ENCODE assay signal across 10 cellular contexts in genomic region chr13:46210362-46211083, GRCh38. TPM values are rescaled to one million over a fixed set of nuclear protein-coding genes. Genes with fewer than 3 reads are reported as not detected.
A peak's percentile ranks its signal among the peaks of the same experiment; 100 is the strongest.
DNase-seq lines count a peak whose midpoint lies in the region; ATAC-seq and TF ChIP-seq lines count a peak whose summit lies in the region.
"Had no signal": no experiment of that assay in that cellular context is flagged by ENCODE, and none has a peak within 500 bp of the region (broad histone marks: within the 10 kb centered on the region; RNA-seq: fewer than 3 reads in every experiment).

No MANE protein-coding gene starts in this region.

- no peaks in the 10 kb centered on the region for H3K9me3 Mint-ChIP-seq in CD4-positive, CD25-positive, alpha-beta regulatory T cell
- peaks cover 0 to 4% (median 2%) of the 10 kb centered on the region in 5 experiments for H3K9me3 Mint-ChIP-seq in brain
- H3K9me3 Mint-ChIP-seq in neural progenitor cell, result no peaks in the 10 kb centered on the region

- H3K4me3 ChIP-seq in CD4-positive, CD25-positive, alpha-beta regulatory T cell (ENCODE audit: low read depth, low read length), result peak overlapping the region; percentile 88
- no peak overlapping the region for H3K4me3 ChIP-seq in neural progenitor cell

- peak overlapping the region in 2 of 3 donors; percentile 86 to 92 for H3K27ac Mint-ChIP-seq in CD4-positive, CD25-positive, alpha-beta regulatory T cell
- H3K27ac Mint-ChIP-seq in brain (no peak overlapping the region), neural progenitor cell (no peak overlapping the region)

- H3K79me2 ChIP-seq in neural progenitor cell (ENCODE audit: low read depth), result no peaks in the 10 kb centered on the region

- peak overlapping the region; percentile 70 for H3K27ac ChIP-seq in CD4-positive, CD25-positive, alpha-beta regulatory T cell (ENCODE audit: insufficient read depth, low read length, poor library complexity, severe bottlenecking)
- H3K27ac ChIP-seq in KOPT-K1 (ENCODE audit: low read depth, low read length, poor library complexity, severe bottlenecking) (peak overlapping the region; percentile 74), neural progenitor cell (no peak overlapping the region)

- no peaks in the 10 kb centered on the region for H3K36me3 Mint-ChIP-seq in CD4-positive, CD25-positive, alpha-beta regulatory T cell
- H3K36me3 Mint-ChIP-seq in brain (no peaks in the 10 kb centered on the region), neural progenitor cell (no peaks in the 10 kb centered on the region)

- no peak for ATAC-seq in CD4-positive, CD25-positive, alpha-beta regulatory T cell (ENCODE audit: low read depth in 2 of 2)

- H3K4me2 ChIP-seq in neural progenitor cell, result peak overlapping the region; percentile 80

- no peaks in the 10 kb centered on the region for H3K27me3 Mint-ChIP-seq in CD4-positive, CD25-positive, alpha-beta regulatory T cell
- H3K27me3 Mint-ChIP-seq in brain, result peaks cover 10% of the 10 kb centered on the region
- H3K27me3 Mint-ChIP-seq in neural progenitor cell (ENCODE audit: insufficient read depth, low read depth), result peaks cover 2% of the 10 kb centered on the region

- no peaks in the 10 kb centered on the region for H4K20me1 ChIP-seq in neural progenitor cell (ENCODE audit: low read depth)

- no peak for DNase-seq in CD4-positive, CD25-positive, alpha-beta regulatory T cell
- DNase-seq in neural progenitor cell (ENCODE audit: low spot score), result no peak
- no peak for DNase-seq in NAMALWA (ENCODE audit: low spot score)
- no peak for DNase-seq in H4 (ENCODE audit: low spot score)
- DNase-seq in effector CD8-positive, alpha-beta T cell (lab: John Stamatoyannopoulos, UW), result no peak
- DNase-seq in SIG-M5 treated with dmso at 0.1 percent for 504 hours (lab: John Stamatoyannopoulos, UW; ENCODE audit: unreplicated experiment), result no peak
- DNase-seq: activated CD4-positive, CD25-positive, alpha-beta regulatory T cell treated with anti-CD3 and anti-CD28 coated beads, Interleukin-2, amount 50 U/mL, for 72 hours; substantia nigra had no signal

- peaks cover 11% of the 10 kb centered on the region for H3F3A ChIP-seq in neural progenitor cell (ENCODE audit: low read depth)

- peak overlapping the region; percentile 84 to 92 (median 88) for H3K4me3 Mint-ChIP-seq in CD4-positive, CD25-positive, alpha-beta regulatory T cell
- H3K4me3 Mint-ChIP-seq in brain, result peak overlapping the region; percentile 79 to 83 (median 81)
- no peak overlapping the region for H3K4me3 Mint-ChIP-seq in neural progenitor cell

- peaks cover 3 to 22% (median 4%) of the 10 kb centered on the region in 4 donors for H3K4me1 Mint-ChIP-seq in CD4-positive, CD25-positive, alpha-beta regulatory T cell
- H3K4me1 Mint-ChIP-seq in brain (peaks cover 15% of the 10 kb centered on the region), neural progenitor cell (peaks cover 18% of the 10 kb centered on the region)

- no peaks in the 10 kb centered on the region for H3K9me3 ChIP-seq in CD4-positive, CD25-positive, alpha-beta regulatory T cell (ENCODE audit: control insufficient read depth in 2 of 2, low read length in 2 of 2)
- H3K9me3 ChIP-seq in KOPT-K1 (ENCODE audit: insufficient read depth, low read length, poor library complexity, severe bottlenecking), result no peaks in the 10 kb centered on the region
- H3K9me3 ChIP-seq in neural progenitor cell (ENCODE audit: low read depth), result no peaks in the 10 kb centered on the region

- H3K9ac ChIP-seq in neural progenitor cell, result no peak overlapping the region

- H2AFZ ChIP-seq in neural progenitor cell (replicated peaks), result no peak overlapping the region

- no peaks in the 10 kb centered on the region for H3K27me3 ChIP-seq in CD4-positive, CD25-positive, alpha-beta regulatory T cell (ENCODE audit: control insufficient read depth, insufficient read depth, low read length)
- H3K27me3 ChIP-seq in neural progenitor cell, result peaks cover 38% of the 10 kb centered on the region

- TF ChIP-seq CTCF in brain (conservative IDR thresholded peaks at IDR 0.05), result no peak
- TF ChIP-seq CTCF in neural progenitor cell (IDR thresholded peaks at IDR 0.05), result no peak

- no peaks in the 10 kb centered on the region for H3K36me3 ChIP-seq in CD4-positive, CD25-positive, alpha-beta regulatory T cell (ENCODE audit: control insufficient read depth, insufficient read depth, low read length)
- no peaks in the 10 kb centered on the region for H3K36me3 ChIP-seq in KOPT-K1 (ENCODE audit: insufficient read depth, low read length)
- H3K36me3 ChIP-seq in neural progenitor cell, result no peaks in the 10 kb centered on the region

- peaks cover 9% of the 10 kb centered on the region for H3K4me1 ChIP-seq in CD4-positive, CD25-positive, alpha-beta regulatory T cell (ENCODE audit: control insufficient read depth, insufficient read depth, low read length, poor library complexity, severe bottlenecking)
- H3K4me1 ChIP-seq in neural progenitor cell, result peaks cover 17% of the 10 kb centered on the region

RNA-seq across cellular contexts. Expression of gene LRRC63, which starts 1.2 kb away (rescaled TPM):
- total RNA-seq in CD4-positive, CD25-positive, alpha-beta regulatory T cell, result 0.20 TPM
- polyA plus RNA-seq in CD4-positive, CD25-positive, alpha-beta regulatory T cell, result under 1 TPM; 0.12 to 0.49 (median 0.18) TPM
- polyA plus RNA-seq in brain (ENCODE audit: insufficient read depth, low read depth, low replicate concordance), result not detected
- total RNA-seq in neural progenitor cell (ENCODE audit: low replicate concordance), result not detected in 2 replicates
- 0.10 TPM in 1 of 2 replicates, not detected in the other for total RNA-seq in H4 (2014; rRNA removed; shearing (Covaris generic))

RNA-seq across cellular contexts. Expression of gene LCP1, which starts 28.5 kb away (rescaled TPM):
- total RNA-seq in CD4-positive, CD25-positive, alpha-beta regulatory T cell, result 516 TPM
- polyA plus RNA-seq in CD4-positive, CD25-positive, alpha-beta regulatory T cell, result 1,000 to 10,000 TPM in 3 of 4 donors, 100 to 1,000 TPM in 1; 831 to 1,155 (median 1,047) TPM
- 5.4 TPM for polyA plus RNA-seq in brain (ENCODE audit: insufficient read depth, low read depth, low replicate concordance)
- total RNA-seq in neural progenitor cell (ENCODE audit: low replicate concordance), result 0.34 and 2.2 TPM in 2 replicates
- 66.6 and 77.8 TPM in 2 replicates for total RNA-seq in H4 (2014; rRNA removed; shearing (Covaris generic))

Comparison
In these comparisons a context has a peak if more than half of its experiments do, and no peak if none do; other contexts are left out.
1. H3K27ac Mint-ChIP-seq: peak in CD4-positive, CD25-positive, alpha-beta regulatory T cell (2 of 3); none in brain (0 of 5) and neural progenitor cell (single experiment).
2. RNA of gene LCP1, which starts 28.5 kb away (total RNA-seq): 516 TPM in CD4-positive, CD25-positive, alpha-beta regulatory T cell (single experiment) and 66.6 to 77.8 TPM in H4; 0.34 to 2.2 TPM in neural progenitor cell; every median in the first group is over 10 times any median in the second.